9 cellular contexts compared by ENCODE assay signal in the genomic region with DNA sequence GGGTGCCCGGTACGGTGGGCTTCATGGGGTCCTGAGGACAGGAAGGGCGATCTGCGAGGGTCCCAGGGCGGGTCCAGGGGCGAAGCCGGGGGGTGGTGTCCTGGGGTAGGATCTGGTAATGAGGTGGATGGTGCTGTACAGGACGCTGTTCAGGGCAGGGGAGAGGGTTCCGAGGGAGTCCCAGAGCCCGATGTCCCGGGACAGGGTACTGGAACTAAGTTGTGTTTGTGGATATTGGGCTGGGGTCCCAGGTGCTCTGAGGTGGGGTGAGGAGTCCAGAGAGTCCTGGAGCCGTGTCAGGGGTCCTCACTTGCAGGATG. TPM values are rescaled to one million over a fixed set of nuclear protein-coding genes. Genes with fewer than 3 reads are reported as not detected.
DNase-seq lines count a peak whose midpoint lies in the region; ATAC-seq and TF ChIP-seq lines count a peak whose summit lies in the region.
"Had no signal": no experiment of that assay in that cellular context is flagged by ENCODE, and none has a peak within 500 bp of the region (broad histone marks: within the 10 kb centered on the region; RNA-seq: fewer than 3 reads in every experiment).

No MANE protein-coding gene starts in this region.

- peak overlapping the region; percentile 95 for H3K4me2 ChIP-seq in SK-N-SH

- H3K36me3 ChIP-seq in SK-N-SH (replicated peaks in 1 of 2; ENCODE audit: control insufficient read depth in 1 of 2, insufficient read depth in 2 of 2, low read length in 1 of 2) (peaks cover 9 to 20% of the 10 kb centered on the region in 2 experiments), gastroesophageal sphincter (peaks cover 0 to 36% of the 10 kb centered on the region in 2 donors)

- peak overlapping the region; percentile 79; the same call in 1 of the 2 replicates for H2AFZ ChIP-seq in SK-N-SH (ENCODE audit: low read depth)

- no peaks in the 10 kb centered on the region for H4K20me1 ChIP-seq in SK-N-SH (ENCODE audit: insufficient read depth)

- peaks cover 43% of the 10 kb centered on the region for H3K4me1 Mint-ChIP-seq in activated naive CD4-positive, alpha-beta T cell treated with anti-CD3 and anti-CD28 coated beads, Interleukin-2, amount 50 U/mL, for 24 hours

- H3K9me3 Mint-ChIP-seq in activated naive CD4-positive, alpha-beta T cell treated with anti-CD3 and anti-CD28 coated beads, Interleukin-2, amount 50 U/mL, for 24 hours: no peaks in the 10 kb centered on the region

- peaks cover 25% of the 10 kb centered on the region for H3K79me2 ChIP-seq in SK-N-SH (ENCODE audit: insufficient read depth)

- peaks cover 3% of the 10 kb centered on the region for H3K36me3 Mint-ChIP-seq in activated naive CD4-positive, alpha-beta T cell treated with anti-CD3 and anti-CD28 coated beads, Interleukin-2, amount 50 U/mL, for 24 hours

- H3F3A ChIP-seq in SK-N-SH (replicated peaks; ENCODE audit: insufficient read depth): no peaks in the 10 kb centered on the region

- H3K9me3 ChIP-seq in SK-N-SH: no peaks in the 10 kb centered on the region
- H3K9me3 ChIP-seq in gastroesophageal sphincter: peaks cover 0 to 9% (median 0%) of the 10 kb centered on the region in 3 donors

- H3K27ac Mint-ChIP-seq in activated naive CD4-positive, alpha-beta T cell treated with anti-CD3 and anti-CD28 coated beads, Interleukin-2, amount 50 U/mL, for 24 hours: peak overlapping the region; percentile 95

- H3K4me1 ChIP-seq in SK-N-SH (ENCODE audit: control insufficient read depth in 1 of 2, insufficient read depth in 2 of 2, low read depth in 1 of 2, low read length in 1 of 2): peaks cover 6 to 24% of the 10 kb centered on the region in 2 experiments; a peak in 2 of 4 replicates
- peaks cover 3 to 49% (median 32%) of the 10 kb centered on the region in 3 donors for H3K4me1 ChIP-seq in gastroesophageal sphincter

- TF ChIP-seq EP300 in SK-N-SH (IDR thresholded peaks at IDR 0.05; ENCODE audit: borderline replicate concordance in 1 of 2, low read depth in 1 of 2, low read length in 1 of 2) (no peak), gastroesophageal sphincter (IDR thresholded peaks at IDR 0.05) (no peak)

- DNase-seq in activated naive CD4-positive, alpha-beta T cell (lab: John Stamatoyannopoulos, UW): no peak
- DNase-seq in SK-N-SH (peak; percentile 67), skeletal muscle cell (ENCODE audit: low read depth) (no peak), mucosa of gallbladder (ENCODE audit: low spot score) (no peak), T-helper 9 cell (no peak), retina (no peak)

- H3K9me2 ChIP-seq in SK-N-SH: no peaks in the 10 kb centered on the region

- H3K27ac ChIP-seq in SK-N-SH (ENCODE audit: low read depth in 2 of 2, low read length in 1 of 2) (peak overlapping the region; percentile 77 to 98; a peak in 2 of 4 replicates), gastroesophageal sphincter (peak overlapping the region; percentile 74 to 96 (median 94))

- TF ChIP-seq CTCF in SK-N-SH (IDR thresholded peaks at IDR 0.05) (no peak), gastroesophageal sphincter (IDR thresholded peaks at IDR 0.05) (no peak)

- H3K4me3 Mint-ChIP-seq in activated naive CD4-positive, alpha-beta T cell treated with anti-CD3 and anti-CD28 coated beads, Interleukin-2, amount 50 U/mL, for 24 hours: peak overlapping the region; percentile 98

- ATAC-seq in gastroesophageal sphincter: no peak

- CTCF ChIA-PET in SK-N-SH (lab: Yijun Ruan, JAX): interaction anchor here (0.9 to 3.6 kb wide), 11 partner anchors 9 to 179 kb away, joined by 3 to 12 read pairs (median 4); a partner anchor contains a TSS

- 0% methylated on average over 11 of the region's 12 CpGs for WGBS in SK-N-SH (ENCODE audit: low lambda C conversion rate)
- 0% methylated on average over 3 of the region's 12 CpGs; no CpG with 5 or more reads in 1 of the 2 donors for WGBS in gastroesophageal sphincter (ENCODE audit: low coverage in 1 of 2), 2 donors

- POLR2A ChIA-PET in SK-N-SH (lab: Yijun Ruan, JAX): interaction anchor here (0.6 to 1.8 kb wide), 15 partner anchors 9 to 97 kb away, joined by 3 to 13 read pairs (median 6); a partner anchor contains a TSS

- no peak for TF ChIP-seq RAD21 in SK-N-SH (IDR thresholded peaks at IDR 0.05; ENCODE audit: low read length)

- no peaks in the 10 kb centered on the region for H3K27me3 ChIP-seq in SK-N-SH (ENCODE audit: insufficient read depth)
- no peaks in the 10 kb centered on the region for H3K27me3 ChIP-seq in gastroesophageal sphincter

- peak overlapping the region; percentile 78 for H3K9ac ChIP-seq in SK-N-SH

- H3K4me3 ChIP-seq in SK-N-SH (ENCODE audit: low read depth in 2 of 2, low read length in 1 of 2) (peak overlapping the region; percentile 71 to 97), gastroesophageal sphincter (peak overlapping the region; percentile 61 to 62), skeletal muscle cell (ENCODE audit: low read depth, low read length) (peak overlapping the region; percentile 92)

- TF ChIP-seq POLR2A in gastroesophageal sphincter (IDR thresholded peaks at IDR 0.05): no peak

- no peaks in the 10 kb centered on the region for H3K27me3 Mint-ChIP-seq in activated naive CD4-positive, alpha-beta T cell treated with anti-CD3 and anti-CD28 coated beads, Interleukin-2, amount 50 U/mL, for 24 hours

TF ChIP-seq in SK-N-SH, 30 proteins besides CTCF, POLR2A, EP300 and RAD21 (continues in another document):
- TF ChIP-seq YY1 (IDR thresholded peaks at IDR 0.05; ENCODE audit: low read depth): no peak
- TF ChIP-seq, protein P1, sequence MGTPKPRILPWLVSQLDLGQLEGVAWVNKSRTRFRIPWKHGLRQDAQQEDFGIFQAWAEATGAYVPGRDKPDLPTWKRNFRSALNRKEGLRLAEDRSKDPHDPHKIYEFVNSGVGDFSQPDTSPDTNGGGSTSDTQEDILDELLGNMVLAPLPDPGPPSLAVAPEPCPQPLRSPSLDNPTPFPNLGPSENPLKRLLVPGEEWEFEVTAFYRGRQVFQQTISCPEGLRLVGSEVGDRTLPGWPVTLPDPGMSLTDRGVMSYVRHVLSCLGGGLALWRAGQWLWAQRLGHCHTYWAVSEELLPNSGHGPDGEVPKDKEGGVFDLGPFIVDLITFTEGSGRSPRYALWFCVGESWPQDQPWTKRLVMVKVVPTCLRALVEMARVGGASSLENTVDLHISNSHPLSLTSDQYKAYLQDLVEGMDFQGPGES (IDR thresholded peaks at IDR 0.05; ENCODE audit: low read depth, low read length): no peak
- TF ChIP-seq, protein P2, sequence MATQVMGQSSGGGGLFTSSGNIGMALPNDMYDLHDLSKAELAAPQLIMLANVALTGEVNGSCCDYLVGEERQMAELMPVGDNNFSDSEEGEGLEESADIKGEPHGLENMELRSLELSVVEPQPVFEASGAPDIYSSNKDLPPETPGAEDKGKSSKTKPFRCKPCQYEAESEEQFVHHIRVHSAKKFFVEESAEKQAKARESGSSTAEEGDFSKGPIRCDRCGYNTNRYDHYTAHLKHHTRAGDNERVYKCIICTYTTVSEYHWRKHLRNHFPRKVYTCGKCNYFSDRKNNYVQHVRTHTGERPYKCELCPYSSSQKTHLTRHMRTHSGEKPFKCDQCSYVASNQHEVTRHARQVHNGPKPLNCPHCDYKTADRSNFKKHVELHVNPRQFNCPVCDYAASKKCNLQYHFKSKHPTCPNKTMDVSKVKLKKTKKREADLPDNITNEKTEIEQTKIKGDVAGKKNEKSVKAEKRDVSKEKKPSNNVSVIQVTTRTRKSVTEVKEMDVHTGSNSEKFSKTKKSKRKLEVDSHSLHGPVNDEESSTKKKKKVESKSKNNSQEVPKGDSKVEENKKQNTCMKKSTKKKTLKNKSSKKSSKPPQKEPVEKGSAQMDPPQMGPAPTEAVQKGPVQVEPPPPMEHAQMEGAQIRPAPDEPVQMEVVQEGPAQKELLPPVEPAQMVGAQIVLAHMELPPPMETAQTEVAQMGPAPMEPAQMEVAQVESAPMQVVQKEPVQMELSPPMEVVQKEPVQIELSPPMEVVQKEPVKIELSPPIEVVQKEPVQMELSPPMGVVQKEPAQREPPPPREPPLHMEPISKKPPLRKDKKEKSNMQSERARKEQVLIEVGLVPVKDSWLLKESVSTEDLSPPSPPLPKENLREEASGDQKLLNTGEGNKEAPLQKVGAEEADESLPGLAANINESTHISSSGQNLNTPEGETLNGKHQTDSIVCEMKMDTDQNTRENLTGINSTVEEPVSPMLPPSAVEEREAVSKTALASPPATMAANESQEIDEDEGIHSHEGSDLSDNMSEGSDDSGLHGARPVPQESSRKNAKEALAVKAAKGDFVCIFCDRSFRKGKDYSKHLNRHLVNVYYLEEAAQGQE (IDR thresholded peaks at IDR 0.05; ENCODE audit: low read depth, low read length): no peak

RNA-seq across cellular contexts. Expression of a gene that starts 0.4 kb away (rescaled TPM):
- 37.7 and 41.5 TPM in 2 replicates for polyA plus RNA-seq in SK-N-SH (2012; rRNA removed)
- polyA plus RNA-seq in SK-N-SH (2012; cell fraction: cytosol; rRNA removed): 11.9 and 15.0 TPM in 2 replicates
- polyA plus RNA-seq in SK-N-SH (2012; cell fraction: nucleus; rRNA removed): 294 and 344 TPM in 2 replicates
- 10 to 100 TPM; 45.4 to 63.0 (median 53.4) TPM for total RNA-seq in gastroesophageal sphincter
- total RNA-seq in mucosa of gallbladder: 93.5 TPM

RNA-seq across cellular contexts. Expression of a gene that starts 15.5 kb away (rescaled TPM):
- 1.3 and 1.7 TPM in 2 replicates for polyA plus RNA-seq in SK-N-SH (2012; rRNA removed)
- 0.77 and 0.98 TPM in 2 replicates for polyA plus RNA-seq in SK-N-SH (2012; cell fraction: cytosol; rRNA removed)
- 4.7 and 6.1 TPM in 2 replicates for polyA plus RNA-seq in SK-N-SH (2012; cell fraction: nucleus; rRNA removed)
- total RNA-seq in gastroesophageal sphincter (1 to 10 TPM in 2 of 4 donors, under 1 TPM in 1, not detected in 1; 0.27 to 3.2 (median 2.0) TPM), mucosa of gallbladder (8.3 TPM)

RNA-seq across cellular contexts. Expression of a gene that starts 19.4 kb away (rescaled TPM):
- 26.3 and 32.0 TPM in 2 replicates for polyA plus RNA-seq in SK-N-SH (2012; rRNA removed)
- 13.8 and 18.1 TPM in 2 replicates for polyA plus RNA-seq in SK-N-SH (2012; cell fraction: cytosol; rRNA removed)
- 74.4 and 90.6 TPM in 2 replicates for polyA plus RNA-seq in SK-N-SH (2012; cell fraction: nucleus; rRNA removed)
- total RNA-seq in gastroesophageal sphincter: 10 to 100 TPM; 38.5 to 49.0 (median 42.5) TPM
- 27.5 TPM for total RNA-seq in mucosa of gallbladder

RNA-seq across cellular contexts. Expression of a gene that starts 32.4 kb away (rescaled TPM):
- polyA plus RNA-seq in SK-N-SH (2012; rRNA removed): 7.1 and 12.9 TPM in 2 replicates
- 1.4 and 2.6 TPM in 2 replicates for polyA plus RNA-seq in SK-N-SH (2012; cell fraction: cytosol; rRNA removed)
- polyA plus RNA-seq in SK-N-SH (2012; cell fraction: nucleus; rRNA removed): 78.5 and 91.0 TPM in 2 replicates
- under 1 TPM in 3 of 4 donors, not detected in 1; 0.35 to 0.47 (median 0.40) TPM for total RNA-seq in gastroesophageal sphincter
- 2.4 TPM for total RNA-seq in mucosa of gallbladder
- total RNA-seq: dermis microvascular lymphatic vessel endothelial cell had no signal

RNA-seq across cellular contexts. Expression of a gene that starts 49.8 kb away (rescaled TPM):
- 0.02 TPM in 1 of 2 replicates, not detected in the other for polyA plus RNA-seq in SK-N-SH (2012; rRNA removed)
- polyA plus RNA-seq in SK-N-SH (2012; cell fraction: cytosol; rRNA removed): 0.01 and 0.04 TPM in 2 replicates
- polyA plus RNA-seq in SK-N-SH (2012; cell fraction: nucleus; rRNA removed): 0.07 and 0.11 TPM in 2 replicates
- total RNA-seq in gastroesophageal sphincter (1 to 10 TPM in 1 of 4 donors, under 1 TPM in 3; 0.23 to 1.2 (median 0.37) TPM), mucosa of gallbladder (5.6 TPM)
- total RNA-seq: dermis microvascular lymphatic vessel endothelial cell had no signal
